Comparison of ENCODE assay signal across 16 cellular contexts in genomic region chr7:102942883-102943261, GRCh38. TPM values are rescaled to one million over a fixed set of nuclear protein-coding genes. Genes with fewer than 3 reads are reported as not detected.
"Had no signal": no experiment of that assay in that cellular context is flagged by ENCODE, and none has a peak within 500 bp of the region (broad histone marks: within the 10 kb centered on the region; RNA-seq: fewer than 3 reads in every experiment).

No MANE protein-coding gene starts in this region.

- H3K4me1 Mint-ChIP-seq: naive thymus-derived CD8-positive, alpha-beta T cell had no signal

- ATAC-seq: activated naive CD4-positive, alpha-beta T cell treated with anti-CD3 and anti-CD28 coated beads, Interleukin-2, amount 50 U/mL, for 72 hours; left colon; mucosa of descending colon; naive thymus-derived CD8-positive, alpha-beta T cell; psoas muscle had no signal

- H3K9me3 Mint-ChIP-seq: activated naive CD4-positive, alpha-beta T cell treated with anti-CD3 and anti-CD28 coated beads, Interleukin-2, amount 50 U/mL, for 72 hours; activated T-cell treated with anti-CD3 and anti-CD28 coated beads, Interleukin-2, amount 50 U/mL, for 24 hours; brain; endodermal cell; naive thymus-derived CD8-positive, alpha-beta T cell; stimulated activated naive CD8-positive, alpha-beta T cell treated with anti-CD3 and anti-CD28 coated beads, Interleukin-15, Interleukin-2, amounts not matched to agents 100 ng/mL and 50 ng/mL, for 24 hours had no signal

- H3K27ac Mint-ChIP-seq: activated CD8-positive, alpha-beta memory T cell treated with anti-CD3 and anti-CD28 coated beads, Interleukin-2, amount 10 ng/mL, durations not matched to agents 7 days and 5 days; activated naive CD4-positive, alpha-beta T cell treated with anti-CD3 and anti-CD28 coated beads, Interleukin-2, amount 50 U/mL, for 72 hours; activated T-cell treated with anti-CD3 and anti-CD28 coated beads, Interleukin-2, amount 50 U/mL, for 24 hours; brain; endodermal cell; naive thymus-derived CD8-positive, alpha-beta T cell; stimulated activated naive CD8-positive, alpha-beta T cell treated with anti-CD3 and anti-CD28 coated beads, Interleukin-15, Interleukin-2, amounts not matched to agents 100 ng/mL and 50 ng/mL, for 24 hours had no signal

- H3K4me3 Mint-ChIP-seq: activated CD8-positive, alpha-beta memory T cell treated with anti-CD3 and anti-CD28 coated beads, Interleukin-2, amount 10 ng/mL, durations not matched to agents 7 days and 5 days; activated T-cell treated with anti-CD3 and anti-CD28 coated beads, Interleukin-2, amount 50 U/mL, for 24 hours; brain; endodermal cell; naive thymus-derived CD8-positive, alpha-beta T cell; stimulated activated naive CD8-positive, alpha-beta T cell treated with anti-CD3 and anti-CD28 coated beads, Interleukin-15, Interleukin-2, amounts not matched to agents 100 ng/mL and 50 ng/mL, for 24 hours had no signal

- H3K4me1 ChIP-seq: psoas muscle had no signal

- H3K36me3 Mint-ChIP-seq: activated CD8-positive, alpha-beta memory T cell treated with anti-CD3 and anti-CD28 coated beads, Interleukin-2, amount 10 ng/mL, durations not matched to agents 7 days and 5 days; activated naive CD4-positive, alpha-beta T cell treated with anti-CD3 and anti-CD28 coated beads, Interleukin-2, amount 50 U/mL, for 72 hours had no signal

- H3K4me3 ChIP-seq: mucosa of descending colon, psoas muscle had no signal

- H3K27ac ChIP-seq: psoas muscle had no signal

- H3K9me3 ChIP-seq: mucosa of descending colon, psoas muscle had no signal

- DNase-seq: activated CD4-positive, alpha-beta T cell treated with anti-CD3 and anti-CD28 coated beads, Interleukin-2, amount 50 U/mL, for 4 hours; activated CD8-positive, alpha-beta memory T cell treated with anti-CD3 and anti-CD28 coated beads, Interleukin-2, amount 10 ng/mL, durations not matched to agents 7 days and 5 days; activated effector memory CD4-positive, alpha-beta T cell treated with Interleukin-2 at 50 U/mL for 16 hours; activated T-cell treated with anti-CD3 and anti-CD28 coated beads, Interleukin-2, amount 50 U/mL, for 24 hours; amygdala; cerebellar nuclear complex; dermis blood vessel endothelial cell; left colon; mucosa of descending colon; naive thymus-derived CD8-positive, alpha-beta T cell; occipital lobe; psoas muscle had no signal

- H3K27me3 Mint-ChIP-seq: activated T-cell treated with anti-CD3 and anti-CD28 coated beads, Interleukin-2, amount 50 U/mL, for 24 hours; brain; naive thymus-derived CD8-positive, alpha-beta T cell; stimulated activated naive CD8-positive, alpha-beta T cell treated with anti-CD3 and anti-CD28 coated beads, Interleukin-15, Interleukin-2, amounts not matched to agents 100 ng/mL and 50 ng/mL, for 24 hours had no signal

RNA-seq across cellular contexts. Expression of gene LRRC17, which starts 30.1 kb away (rescaled TPM):
- total RNA-seq: activated CD8-positive, alpha-beta memory T cell treated with anti-CD3 and anti-CD28 coated beads, Interleukin-2, amount 10 ng/mL, durations not matched to agents 7 days and 5 days; activated naive CD4-positive, alpha-beta T cell treated with anti-CD3 and anti-CD28 coated beads, Interleukin-2, amount 50 U/mL, for 72 hours had no signal
- polyA plus RNA-seq: naive thymus-derived CD8-positive, alpha-beta T cell had no signal
